In the genomic region with DNA sequence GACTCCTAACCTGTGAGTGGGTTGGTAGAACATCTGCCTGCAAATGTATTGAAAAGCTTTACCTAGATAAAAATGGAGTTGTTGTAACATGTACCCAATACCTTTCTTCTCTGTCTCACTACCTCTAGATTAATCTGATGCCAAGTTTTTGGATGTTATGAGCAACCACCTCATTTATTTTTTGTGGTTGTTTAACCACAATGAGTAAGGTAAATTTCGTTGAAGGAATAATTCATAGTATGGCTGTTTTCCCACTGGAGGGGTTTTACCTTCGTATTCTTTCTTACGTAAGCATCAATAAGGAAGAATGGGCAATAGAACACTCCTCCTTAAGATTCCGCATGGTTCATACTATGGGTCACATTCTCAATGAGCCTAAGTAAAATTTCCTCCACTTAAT, we compare ENCODE assay signal across 20 cellular contexts.
"Had no signal": no experiment of that assay in that cellular context is flagged by ENCODE, and none has a peak within 500 bp of the region (broad histone marks: within the 10 kb centered on the region; RNA-seq: fewer than 3 reads in every experiment).

No MANE protein-coding gene starts in this region.

- DNase-seq: effector CD8-positive, alpha-beta T cell; endodermal cell; erythroblast; esophagus squamous epithelium; hypothalamus; immature natural killer cell; left ventricle myocardium superior; lower lobe of right lung; natural killer cell; occipital lobe; ovary; psoas muscle; right cardiac atrium; sigmoid colon; stimulated activated CD4-positive, alpha-beta T cell treated with anti-CD3 and anti-CD28 coated beads, Interleukin-2, amount 100 ng/mL, for 24 hours; stimulated activated CD4-positive, alpha-beta T cell treated with anti-CD3 and anti-CD28 coated beads, Interleukin-4, amount 100 ng/mL, for 24 hours; stimulated activated naive CD4-positive, alpha-beta T cell treated with Interleukin-2 at 50 U/mL for 16 hours; stomach; tibial artery had no signal

- H3K4me1 ChIP-seq: esophagus squamous epithelium, lower lobe of right lung, sigmoid colon, stomach, tibial artery had no signal

- H3K27me3 ChIP-seq: ovary had no signal

- H3K27ac ChIP-seq: esophagus squamous epithelium, lower lobe of right lung, ovary, psoas muscle, sigmoid colon, stomach, tibial artery had no signal

- ATAC-seq: left ventricle myocardium superior; lower lobe of right lung; natural killer cell; psoas muscle; right cardiac atrium; stimulated activated effector memory CD8-positive, alpha-beta T cell treated with anti-CD3 and anti-CD28 coated beads, Interleukin-12 subunit alpha, Interleukin-12 subunit beta, amount 100 ng/mL, for 72 hours had no signal

- H3K4me3 ChIP-seq: esophagus squamous epithelium, lower lobe of right lung, ovary, psoas muscle, sigmoid colon, stomach, tibial artery had no signal

- H3K9me3 ChIP-seq: esophagus squamous epithelium, lower lobe of right lung, ovary, psoas muscle, sigmoid colon, stomach, tibial artery had no signal

- H3K36me3 ChIP-seq: esophagus squamous epithelium, lower lobe of right lung, ovary, sigmoid colon, stomach, tibial artery had no signal
